In genomic region chr20:57158474-57158873, GRCh38 we compare ENCODE assay signal across 16 cellular contexts.
DNase-seq lines count a peak whose midpoint lies in the region; ATAC-seq, FAIRE-seq and TF ChIP-seq lines count a peak whose summit lies in the region.
"Had no signal": no experiment of that assay in that cellular context is flagged by ENCODE, and none has a peak within 500 bp of the region (broad histone marks: within the 10 kb centered on the region; RNA-seq: fewer than 3 reads in every experiment).

No MANE protein-coding gene starts in this region.

- peak; percentile 85 for FAIRE-seq in HTR-8/SVneo (lab: Jason Lieb, UNC)
- FAIRE-seq: GM12892 had no signal

- intact Hi-C loops in heart right ventricle (cut with DNase I) (no loop called here), heart left ventricle (cut with DNase I) (loop anchor here in 1 of 10 donors (5.0 kb wide), 1 partner anchor 104 kb away; no protein-coding TSS in a partner anchor)

- POLR2A ChIA-PET in WTC11 (lab: Charles Lee), result no interaction called here

- ATAC-seq in heart right ventricle (no peak), heart left ventricle (no peak), WTC11 (no peak)

- H3K27me3 ChIP-seq in heart right ventricle (peaks cover 0 to 5% (median 0%) of the 10 kb centered on the region in 7 donors), heart left ventricle (no peaks in the 10 kb centered on the region)
- H3K27me3 ChIP-seq: BLaER1 had no signal

- H3K36me3 ChIP-seq in heart right ventricle (no peaks in the 10 kb centered on the region), heart left ventricle (no peaks in the 10 kb centered on the region)
- H3K36me3 ChIP-seq: BLaER1 had no signal

- TF ChIP-seq CTCF in heart right ventricle (IDR thresholded peaks at IDR 0.05) (no peak), heart left ventricle (IDR thresholded peaks at IDR 0.05) (no peak), WTC11 (IDR thresholded peaks at IDR 0.05) (no peak), type B pancreatic cell (conservative IDR thresholded peaks at IDR 0.05) (no peak)

- H3K4me3 ChIP-seq in heart right ventricle (no peak overlapping the region), heart left ventricle (no peak overlapping the region)
- H3K4me3 ChIP-seq: BLaER1 had no signal

- H3K36me3 Mint-ChIP-seq in WTC11 (no peaks in the 10 kb centered on the region), type B pancreatic cell (no peaks in the 10 kb centered on the region)
- H3K36me3 Mint-ChIP-seq: CD8-positive, alpha-beta memory T cell had no signal

- 72 to 77% methylated on average over 7 of the region's 7 CpGs for WGBS in heart right ventricle, 2 donors
- 69 to 75% (median 75%) methylated on average over 7 of the region's 7 CpGs for WGBS in heart left ventricle, 4 donors

- H3K27ac Mint-ChIP-seq in WTC11 (peak overlapping the region; percentile 29; the same call in 1 of the 2 replicates), type B pancreatic cell (peak overlapping the region; percentile 46)
- H3K27ac Mint-ChIP-seq: CD8-positive, alpha-beta memory T cell had no signal

- peaks cover 12% of the 10 kb centered on the region for H3K4me1 Mint-ChIP-seq in WTC11
- peaks cover 7% of the 10 kb centered on the region for H3K4me1 Mint-ChIP-seq in type B pancreatic cell (ENCODE audit: unreplicated experiment)
- H3K4me1 Mint-ChIP-seq: CD8-positive, alpha-beta memory T cell had no signal

- H3K4me1 ChIP-seq in heart right ventricle, result peaks cover 0 to 11% (median 0%) of the 10 kb centered on the region in 9 donors
- H3K4me1 ChIP-seq in heart left ventricle, result peaks cover 0 to 16% (median 0%) of the 10 kb centered on the region in 12 donors
- H3K4me1 ChIP-seq: Caco-2 had no signal

- H3K4me3 Mint-ChIP-seq in WTC11 (no peak overlapping the region), type B pancreatic cell (no peak overlapping the region)
- H3K4me3 Mint-ChIP-seq: CD8-positive, alpha-beta memory T cell had no signal

- H3K27me3 Mint-ChIP-seq in WTC11 (ENCODE audit: low read depth) (no peaks in the 10 kb centered on the region; the same call in 1 of the 2 replicates), type B pancreatic cell (peaks cover 4% of the 10 kb centered on the region)

- H3K27ac ChIP-seq in heart right ventricle (peak overlapping the region in 6 of 10 donors; percentile 52 to 91 (median 84)), heart left ventricle (peak overlapping the region in 5 of 12 donors; percentile 67 to 84 (median 78))
- H3K27ac ChIP-seq: BLaER1 had no signal

- DNase-seq in heart right ventricle (no peak), heart left ventricle (no peak), HTR-8/SVneo (ENCODE audit: insufficient read length, low spot score) (no peak), WTC11 (ENCODE audit: low spot score) (no peak), type B pancreatic cell (ENCODE audit: extremely low spot score, unreplicated experiment) (no peak), NCI-H2227 treated with DMSO at 0.1 percent for 48 hours (lab: John Stamatoyannopoulos, UW) (no peak), mesenteric fat pad (ENCODE audit: low spot score) (no peak)
- DNase-seq: 8988T; AML-193; Caco-2; CD8-positive, alpha-beta memory T cell; DND-41; GDM1; IMR-90 had no signal

- CTCF ChIA-PET in WTC11 (lab: Charles Lee), result no interaction called here

- peaks cover 0 to 6% (median 0%) of the 10 kb centered on the region in 11 donors for H3K9me3 ChIP-seq in heart right ventricle
- no peaks in the 10 kb centered on the region for H3K9me3 ChIP-seq in heart left ventricle
- H3K9me3 ChIP-seq: Caco-2 had no signal

- TF ChIP-seq POLR2A in heart left ventricle (IDR thresholded peaks at IDR 0.05), result no peak

- H3K9me3 Mint-ChIP-seq in WTC11 (no peaks in the 10 kb centered on the region), type B pancreatic cell (no peaks in the 10 kb centered on the region)
- H3K9me3 Mint-ChIP-seq: CD8-positive, alpha-beta memory T cell had no signal

TF ChIP-seq in WTC11, 78 proteins besides CTCF, POLR2A, EP300 and RAD21:
- TF ChIP-seq HMGA2 (CRISPR knock-in tag; IDR thresholded peaks at IDR 0.05) (no peak), TEAD4 (CRISPR knock-in tag; IDR thresholded peaks at IDR 0.05) (0 out of 2 replicates have a peak, but pooled peaks have one; percentile 18)
TF ChIP-seq in WTC11: peak in this region for 1.
